Comparison of ENCODE assay signal across 2 cellular contexts in the genomic region with DNA sequence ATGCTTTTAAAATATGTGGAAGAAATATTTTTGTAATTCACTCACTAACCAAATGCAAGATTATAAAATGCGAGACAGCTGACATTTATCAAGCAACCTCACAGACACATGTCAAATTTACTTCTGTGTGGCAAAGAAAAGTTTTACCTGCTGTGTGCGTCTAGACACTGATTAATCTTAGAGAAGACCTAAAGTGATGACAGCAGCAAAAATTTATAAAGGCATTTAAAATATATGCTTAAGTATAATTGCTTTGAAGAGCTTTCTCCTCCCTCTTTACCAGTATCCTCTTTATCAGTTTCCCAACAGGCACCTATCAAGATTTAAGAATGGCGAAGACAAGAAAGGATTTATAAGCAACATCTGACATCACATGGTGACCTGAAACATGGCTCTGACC.
TF ChIP-seq lines count a peak whose summit lies in the region.

No MANE protein-coding gene starts in this region.

TF ChIP-seq in HepG2, 621 proteins besides CTCF, POLR2A, EP300 and RAD21:
- TF ChIP-seq MAFK (conservative IDR thresholded peaks at IDR 0.05 in 1 of 2, IDR thresholded peaks at IDR 0.05 in 1 of 2; ENCODE audit: low read length in 2 of 2), result peak; percentile 78 to 92
- TF ChIP-seq PAF1 (CRISPR knock-in tag; IDR thresholded peaks at IDR 0.05), result no peak
- TF ChIP-seq MAFF (IDR thresholded peaks at IDR 0.05; ENCODE audit: low read depth, low read length), result peak; percentile 82
- TF ChIP-seq RBM22 (optimal IDR thresholded peaks at IDR 0.05; ENCODE audit: low read length), result peak; percentile 31
TF ChIP-seq in HepG2: peak in this region for 3.

TF ChIP-seq in GM12878, 131 proteins besides CTCF, POLR2A, EP300 and RAD21:
- TF ChIP-seq CBFB (IDR thresholded peaks at IDR 0.05; ENCODE audit: low read depth) (no peak), BCLAF1 (IDR thresholded peaks at IDR 0.05) (no peak), POU2F2 (IDR thresholded peaks at IDR 0.05; ENCODE audit: borderline replicate concordance, low read depth, low read length) (no peak), HCFC1 (IDR thresholded peaks at IDR 0.05; ENCODE audit: low read length) (no peak), HSF1 (IDR thresholded peaks at IDR 0.05; ENCODE audit: low read depth, low read length) (no peak), ZNF384 (IDR thresholded peaks at IDR 0.05; ENCODE audit: borderline replicate concordance, low read depth, low read length) (no peak), MLLT1 (IDR thresholded peaks at IDR 0.05) (no peak), CREM (IDR thresholded peaks at IDR 0.05; ENCODE audit: low read depth) (no peak), BCL11A (IDR thresholded peaks at IDR 0.05; ENCODE audit: low read depth, low read length) (no peak), POLR2AphosphoS5 (IDR thresholded peaks at IDR 0.05; ENCODE audit: low read length) (no peak), CHD4 (IDR thresholded peaks at IDR 0.05) (no peak), TAF1 (IDR thresholded peaks at IDR 0.05; ENCODE audit: borderline replicate concordance, low read depth, low read length) (no peak)
